ENCODE assay signal across 18 cellular contexts in the genomic region with DNA sequence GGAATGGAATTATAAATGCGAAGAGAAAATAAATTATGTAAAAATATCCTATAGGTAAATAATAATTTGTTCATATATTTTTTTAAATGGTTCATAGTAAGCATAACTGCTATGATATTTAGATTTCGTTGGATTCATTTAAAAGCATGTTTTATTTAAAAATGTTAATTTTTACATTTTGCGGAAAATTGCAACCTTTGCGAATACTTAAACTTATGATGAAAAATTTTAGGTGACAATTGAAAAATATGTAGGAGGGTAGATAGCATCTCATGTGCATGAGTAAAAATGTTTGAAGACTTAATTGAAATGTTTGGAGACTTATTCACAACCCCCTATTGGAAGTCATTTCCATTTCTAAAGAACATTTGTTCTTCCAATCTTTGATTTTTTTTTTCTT. TPM values are rescaled to one million over a fixed set of nuclear protein-coding genes. Genes with fewer than 3 reads are reported as not detected.
"Had no signal": no experiment of that assay in that cellular context is flagged by ENCODE, and none has a peak within 500 bp of the region (broad histone marks: within the 10 kb centered on the region; RNA-seq: fewer than 3 reads in every experiment).

No MANE protein-coding gene starts in this region.

- H3K9me2 ChIP-seq: SK-N-SH had no signal

- DNase-seq: Kasumi-1, MM.1S, NCI-H1436, NCI-H187, NCI-H2029, NCI-H2081 treated with DMSO at 0.1 percent for 48 hours, NCI-H2171, NCI-H510A, NCI-H524 treated with DMSO at 0.1 percent for 48 hours, NCI-H774, SHP77, SK-N-SH, T-helper 1 cell had no signal

- H3K4me2 ChIP-seq: KMS-11, SK-N-SH had no signal

- ATAC-seq: Panc1, PC-3 had no signal

- H3K27ac ChIP-seq: KMS-11, RWPE1 had no signal

- H3K9ac ChIP-seq: KMS-11, SK-N-SH had no signal

RNA-seq across cellular contexts. Expression of a gene that starts 53.6 kb away (rescaled TPM):
- total RNA-seq: HT-29 had no signal
- polyA plus RNA-seq: SK-N-SH had no signal
